ENCODE assay signal across 28 cellular contexts in genomic region chr3:127037423-127037841, GRCh38. TPM values are rescaled to one million over a fixed set of nuclear protein-coding genes. Genes with fewer than 3 reads are reported as not detected.
DNase-seq lines count a peak whose midpoint lies in the region; ATAC-seq and TF ChIP-seq lines count a peak whose summit lies in the region.
"Had no signal": no experiment of that assay in that cellular context is flagged by ENCODE, and none has a peak within 500 bp of the region (broad histone marks: within the 10 kb centered on the region; RNA-seq: fewer than 3 reads in every experiment).

No MANE protein-coding gene starts in this region.

- 82 to 92% (median 87%) methylated on average over 8 to 11 of the region's 11 CpGs for WGBS in spleen, 5 donors

- peak; percentile 76 for ATAC-seq in left colon
- ATAC-seq: activated naive CD4-positive, alpha-beta T cell treated with anti-CD3 and anti-CD28 coated beads, Interleukin-2, amount 50 U/mL, for 72 hours; right lobe of liver; stimulated activated naive CD8-positive, alpha-beta T cell treated with anti-CD3 and anti-CD28 coated beads, Interleukin-15, Interleukin-2, amounts not matched to agents 100 U/mL and 50 U/mL, for 24 hours; T-helper 17 cell had no signal

- intact Hi-C loops in left colon (cut with DNase I, micrococcal nuclease) (no loop called here), spleen (cut with DNase I; ENCODE audit: low total_unique reads) (no loop called here)

- H3K9me3 ChIP-seq in WERI-Rb-1 (ENCODE audit: severe bottlenecking) (no peaks in the 10 kb centered on the region), spleen (no peaks in the 10 kb centered on the region)
- H3K9me3 ChIP-seq: esophagus squamous epithelium, right lobe of liver, SK-N-SH, tibial artery had no signal

- no peaks in the 10 kb centered on the region for H3K27me3 ChIP-seq in WERI-Rb-1 (ENCODE audit: insufficient read depth, low read depth, severe bottlenecking)
- no peaks in the 10 kb centered on the region for H3K27me3 ChIP-seq in spleen (replicated peaks in 1 of 7)
- H3K27me3 ChIP-seq: esophagus squamous epithelium, right lobe of liver, tibial artery had no signal

- TF ChIP-seq POLR2A in spleen (IDR thresholded peaks at IDR 0.05) = no peak

- TF ChIP-seq CTCF in WERI-Rb-1 (IDR thresholded peaks at IDR 0.05; ENCODE audit: low read depth, low read length) (no peak), spleen (IDR thresholded peaks at IDR 0.05 in 8 of 11, conservative IDR thresholded peaks at IDR 0.05 in 3 of 11) (no peak)

- H3K36me3 ChIP-seq in WERI-Rb-1 = peaks cover 22% of the 10 kb centered on the region
- peaks cover 4 to 24% (median 18%) of the 10 kb centered on the region in 6 donors for H3K36me3 ChIP-seq in spleen
- H3K36me3 ChIP-seq: right lobe of liver had no signal

- H3K27ac ChIP-seq in WERI-Rb-1 (no peak overlapping the region), spleen (no peak overlapping the region)
- H3K27ac ChIP-seq: esophagus squamous epithelium, parathyroid adenoma, right lobe of liver, tibial artery had no signal

- DNase-seq in activated effector memory CD4-positive, alpha-beta T cell treated with anti-CD3 and anti-CD28 coated beads, Interleukin-2, amount 50 U/mL, for 16 hours = peak; percentile 53
- no peak for DNase-seq in activated effector memory CD4-positive, alpha-beta T cell treated with Interleukin-2 at 50 U/mL for 16 hours
- DNase-seq in WERI-Rb-1 (peak; percentile 63), left colon (peak; percentile 73 to 82), spleen (peak; percentile 63), GOT3 (lab: John Stamatoyannopoulos, UW) (no peak), GM03348 (ENCODE audit: low spot score) (no peak)
- no peak for DNase-seq in activated naive CD4-positive, alpha-beta T cell treated with Interleukin-2 at 50 U/mL for 16 hours
- DNase-seq: activated CD4-positive, alpha-beta memory T cell treated with anti-CD3 and anti-CD28 coated beads, Interleukin-2, amount 10 ng/mL, durations not matched to agents 7 days and 5 days; activated CD4-positive, alpha-beta T cell treated with anti-CD3 and anti-CD28 coated beads for 1 hour; activated CD8-positive, alpha-beta memory T cell treated with anti-CD3 and anti-CD28 coated beads, Interleukin-2, amount 50 U/mL, for 48 hours; cortex of kidney; DND-41; esophagus squamous epithelium; HCEC 1CT; NCI-H1092; NCI-H187 treated with DMSO at 0.1 percent for 48 hours; NCI-H526 treated with DMSO at 0.1 percent for 48 hours; nephron progenitor cell; RPMI8226; SK-N-SH; stimulated activated CD4-positive, alpha-beta T cell treated with anti-CD3 and anti-CD28 coated beads, Interleukin-15, amount 100 ng/mL, for 24 hours; stimulated activated naive CD8-positive, alpha-beta T cell treated with anti-CD3 and anti-CD28 coated beads, Interleukin-15, Interleukin-2, amounts not matched to agents 100 U/mL and 50 U/mL, for 24 hours; T-helper 17 cell had no signal

- H3K4me1 ChIP-seq in spleen = peaks cover 0 to 21% (median 4%) of the 10 kb centered on the region in 6 donors
- H3K4me1 ChIP-seq: right lobe of liver had no signal

- H3K4me3 ChIP-seq in WERI-Rb-1 (ENCODE audit: low read depth, low read length) = no peak overlapping the region
- no peak overlapping the region for H3K4me3 ChIP-seq in spleen
- H3K4me3 ChIP-seq: esophagus squamous epithelium, right lobe of liver, tibial artery had no signal

RNA-seq across cellular contexts. Expression of gene PLXNA1, which starts 54.5 kb away (rescaled TPM):
- 10 to 100 TPM; 15.4 to 18.0 TPM for total RNA-seq in left colon
- total RNA-seq in spleen = 10 to 100 TPM; 27.8 to 47.6 (median 41.4) TPM
- polyA plus RNA-seq in spleen = 10 to 100 TPM in 1 of 3 donors, 1 to 10 TPM in 2; 3.7 to 11.9 (median 3.8) TPM

Comparison
In these comparisons a context has a peak if more than half of its experiments do, and no peak if none do; other contexts are left out.
1. DNase-seq: peak in activated effector memory CD4-positive, alpha-beta T cell treated with anti-CD3 and anti-CD28 coated beads, Interleukin-2, amount 50 U/mL, for 16 hours (single experiment), WERI-Rb-1 (single experiment), left colon (2 of 2) and spleen (single experiment); none in activated effector memory CD4-positive, alpha-beta T cell treated with Interleukin-2 at 50 U/mL for 16 hours (single experiment), GOT3 (single experiment), GM03348 (single experiment) and activated naive CD4-positive, alpha-beta T cell treated with Interleukin-2 at 50 U/mL for 16 hours (single experiment).